ENCODE assay signal across 8 cellular contexts in genomic region chr4:70840137-70840536, GRCh38. TPM values are rescaled to one million over a fixed set of nuclear protein-coding genes. Genes with fewer than 3 reads are reported as not detected.
DNase-seq lines count a peak whose midpoint lies in the region; ATAC-seq and TF ChIP-seq lines count a peak whose summit lies in the region.
"Not testable (repeated sequence)": the region's sequence is repeated elsewhere in the genome, so short reads cannot be mapped to it uniquely, and the experiment has no call there.

No MANE protein-coding gene starts in this region.

- H3K79me1 ChIP-seq in neuronal stem cell (ENCODE audit: low read depth, low read length): not testable (repeated sequence)

- H3K18ac ChIP-seq in neuronal stem cell (ENCODE audit: low read length): not testable (repeated sequence)

- H3K4me1 ChIP-seq in breast epithelium; neuronal stem cell (ENCODE audit: control insufficient read depth in 2 of 2, insufficient read depth in 1 of 2, low read depth in 1 of 2, low read length in 2 of 2): not testable (repeated sequence)

- TF ChIP-seq POLR2A in breast epithelium (IDR thresholded peaks at IDR 0.05): not testable (repeated sequence)

- H2AFZ ChIP-seq in neuronal stem cell (ENCODE audit: low read length): not testable (repeated sequence)

- H3K9ac ChIP-seq in neuronal stem cell (ENCODE audit: low read depth, low read length, poor library complexity): not testable (repeated sequence)

- H3K4me2 ChIP-seq in neuronal stem cell (ENCODE audit: insufficient read depth, low read length, poor library complexity, severe bottlenecking): not testable (repeated sequence)

- not testable (repeated sequence) for H2BK5ac ChIP-seq in neuronal stem cell (ENCODE audit: low read length)

- not testable (repeated sequence) for H3K4ac ChIP-seq in neuronal stem cell (ENCODE audit: low read length)

- intact Hi-C loops in breast epithelium (cut with DNase I; ENCODE audit: low total_unique reads); left cardiac atrium (cut with DNase I): not testable (repeated sequence)

- H3K4me3 ChIP-seq in breast epithelium: peak overlapping the region in 2 of 3 donors; percentile 93 to 98
- peak overlapping the region in 1 of 2 donors; percentile 24 for H3K4me3 ChIP-seq in neuronal stem cell (ENCODE audit: low read length in 2 of 2)

- CTCF ChIA-PET in RWPE1 (lab: Yijun Ruan, JAX): interaction anchor here (0.7 kb wide), 1 partner anchor 703 kb away, joined by 3 read pairs; no protein-coding TSS in a partner anchor

- ATAC-seq in left cardiac atrium: peak in 1 of 2 donors; percentile 1

- TF ChIP-seq CTCF in RWPE1 (conservative IDR thresholded peaks at IDR 0.05; ENCODE audit: low read depth); breast epithelium (IDR thresholded peaks at IDR 0.05): not testable (repeated sequence)

- DNase-seq in AG20443 (ENCODE audit: low spot score): peak; percentile 45
- peak in 49 of 76 experiments; percentile 3 to 58 (median 34) for DNase-seq in HUDEP-2 (lab: John Stamatoyannopoulos, UW; ENCODE audit: unreplicated experiment in 76 of 76)
- peak; percentile 30 for DNase-seq in RWPE1 (ENCODE audit: low spot score)
- DNase-seq in activated CD8-positive, alpha-beta memory T cell treated with anti-CD3 and anti-CD28 coated beads, Interleukin-2, amount 50 U/mL, for 1 hour (ENCODE audit: extremely low read depth): peak; percentile 24
- DNase-seq in breast epithelium (ENCODE audit: low spot score in 2 of 2): peak in 1 of 2 donors; percentile 21
- DNase-seq in left cardiac atrium: peak; percentile 62
- DNase-seq in neuronal stem cell (ENCODE audit: low spot score): peak; percentile 38
- peak; percentile 20 for DNase-seq in stimulated activated CD8-positive, alpha-beta memory T cell treated with anti-CD3 and anti-CD28 coated beads, Interleukin-15, amount 100 ng/mL, for 1 hour (ENCODE audit: low read depth)

- H4K91ac ChIP-seq in neuronal stem cell (ENCODE audit: low read depth, low read length, poor library complexity): not testable (repeated sequence)

- not testable (repeated sequence) for H3K27me3 ChIP-seq in breast epithelium; neuronal stem cell (ENCODE audit: control insufficient read depth in 3 of 3, insufficient read depth in 3 of 3, low read depth in 1 of 3, low read length in 3 of 3)

- not testable (repeated sequence) for H3K23ac ChIP-seq in neuronal stem cell (ENCODE audit: low read depth, low read length, poor library complexity)

- H3K27ac ChIP-seq in RWPE1 (peak overlapping the region; percentile 44), breast epithelium (peak overlapping the region; percentile 91 to 98)
- not testable (repeated sequence) for H3K27ac ChIP-seq in neuronal stem cell (replicated peaks; ENCODE audit: low read length)

- not testable (repeated sequence) for H3K9me3 ChIP-seq in breast epithelium; neuronal stem cell (replicated peaks in 1 of 2; ENCODE audit: control insufficient read depth in 2 of 2, insufficient read depth in 1 of 2, low read depth in 1 of 2, low read length in 2 of 2)

- POLR2A ChIA-PET in RWPE1 (lab: Yijun Ruan, JAX; ENCODE audit: low non-redundant PET): not testable (repeated sequence)

- WGBS in neuronal stem cell (ENCODE audit: extremely low coverage in 2 of 2, insufficient read length in 2 of 2, insufficient replicate concordance in 1 of 2), 2 donors: no CpG with 5 or more reads among the region's 20 CpGs

- H2BK15ac ChIP-seq in neuronal stem cell (ENCODE audit: low read length): not testable (repeated sequence)

- H2AK5ac ChIP-seq in neuronal stem cell (ENCODE audit: low read depth, low read length): not testable (repeated sequence)

- not testable (repeated sequence) for H4K8ac ChIP-seq in neuronal stem cell (ENCODE audit: low read depth, low read length)

- H3K14ac ChIP-seq in neuronal stem cell (ENCODE audit: low read length): not testable (repeated sequence)

- not testable (repeated sequence) for H3K36me3 ChIP-seq in breast epithelium
- H3K36me3 ChIP-seq in neuronal stem cell (replicated peaks in 1 of 2; ENCODE audit: control insufficient read depth in 2 of 2, insufficient read depth in 2 of 2, low read length in 2 of 2): peaks cover 4 to 23% of the 10 kb centered on the region in 2 donors

- H2BK12ac ChIP-seq in neuronal stem cell (ENCODE audit: low read length): not testable (repeated sequence)

- H2BK120ac ChIP-seq in neuronal stem cell (ENCODE audit: low read depth, low read length): not testable (repeated sequence)

RNA-seq across cellular contexts. Expression of gene GRSF1, which starts 0.4 kb away (rescaled TPM):
- total RNA-seq in breast epithelium: 10 to 100 TPM; 37.0 to 56.8 (median 55.0) TPM
- total RNA-seq in left cardiac atrium: 10 to 100 TPM; 64.4 to 79.7 TPM
- polyA plus RNA-seq in neuronal stem cell (2013, experiment 1 of 2): 46.1 TPM
- 46.2 TPM for polyA plus RNA-seq in neuronal stem cell (2013, experiment 2 of 2)
